20 cellular contexts compared by ENCODE assay signal in genomic region chr3:157147099-157147803, GRCh38. TPM values are rescaled to one million over a fixed set of nuclear protein-coding genes. Genes with fewer than 3 reads are reported as not detected.
DNase-seq lines count a peak whose midpoint lies in the region; ATAC-seq, FAIRE-seq and TF ChIP-seq lines count a peak whose summit lies in the region.
"Had no signal": no experiment of that assay in that cellular context is flagged by ENCODE, and none has a peak within 500 bp of the region (broad histone marks: within the 10 kb centered on the region; RNA-seq: fewer than 3 reads in every experiment).

No MANE protein-coding gene starts in this region.

- TF ChIP-seq CTCF in H1 (IDR thresholded peaks at IDR 0.05; ENCODE audit: control extremely low read depth in 1 of 3, insufficient read depth in 1 of 3, low read depth in 1 of 3, low read length in 3 of 3) (no peak), adrenal gland (IDR thresholded peaks at IDR 0.05) (no peak)

- H4K20me1 ChIP-seq in H1 (replicated peaks in 1 of 2; ENCODE audit: control insufficient read depth in 1 of 2, insufficient read depth in 2 of 2, low read length in 2 of 2), result peaks cover 4 to 7% of the 10 kb centered on the region in 2 experiments

- CTCF ChIA-PET in activated naive CD4-positive, alpha-beta T cell treated with anti-CD3 and anti-CD28 coated beads, Interleukin-2, amount 10 ng/mL, durations not matched to agents 7 days and 5 days (lab: Charles Lee), result interaction anchor here (1.0 kb wide), 1 partner anchor 10 kb away, joined by 8 read pairs; no protein-coding TSS in a partner anchor
- CTCF ChIA-PET in H1 (lab: Charles Lee; ENCODE audit: partially characterized antibody), result interaction anchor here (0.5 to 36.5 kb wide), 4 partner anchors 10 to 474 kb away, joined by 3 to 1014 read pairs (median 10); no protein-coding TSS in a partner anchor

- H3K27me3 Mint-ChIP-seq in activated naive CD4-positive, alpha-beta T cell treated with anti-CD3 and anti-CD28 coated beads, Interleukin-2, amount 50 U/mL, for 24 hours, result no peaks in the 10 kb centered on the region
- H3K27me3 Mint-ChIP-seq in activated naive CD4-positive, alpha-beta T cell treated with anti-CD3 and anti-CD28 coated beads, Interleukin-2, amount 10 ng/mL, durations not matched to agents 7 days and 5 days, result no peaks in the 10 kb centered on the region
- H3K27me3 Mint-ChIP-seq: T-cell had no signal

- no peaks in the 10 kb centered on the region for H3K9me3 ChIP-seq in H1 (ENCODE audit: insufficient read depth in 2 of 2, low read depth in 1 of 2, low read length in 1 of 2)
- no peaks in the 10 kb centered on the region for H3K9me3 ChIP-seq in adrenal gland (replicated peaks in 1 of 3)
- H3K9me3 ChIP-seq: gastroesophageal sphincter, sigmoid colon, stomach had no signal

- no peak overlapping the region for H2BK12ac ChIP-seq in H1 (ENCODE audit: low read depth, low read length)

- H3K36me3 Mint-ChIP-seq in activated naive CD4-positive, alpha-beta T cell treated with anti-CD3 and anti-CD28 coated beads, Interleukin-2, amount 50 U/mL, for 24 hours, result peaks cover 18% of the 10 kb centered on the region
- peaks cover 80% of the 10 kb centered on the region for H3K36me3 Mint-ChIP-seq in activated naive CD4-positive, alpha-beta T cell treated with anti-CD3 and anti-CD28 coated beads, Interleukin-2, amount 10 ng/mL, durations not matched to agents 7 days and 5 days
- peaks cover 100% of the 10 kb centered on the region for H3K36me3 Mint-ChIP-seq in stimulated activated effector memory CD8-positive, alpha-beta T cell treated with anti-CD3 and anti-CD28 coated beads, Interleukin-12 subunit alpha, Interleukin-12 subunit beta, amount 100 ng/mL, for 72 hours

- H3K9ac ChIP-seq in H1 (replicated peaks in 1 of 4; ENCODE audit: extremely low read depth in 1 of 4, low read depth in 3 of 4, low read length in 3 of 4), result no peak overlapping the region

- ATAC-seq in stimulated activated effector memory CD8-positive, alpha-beta T cell treated with anti-CD3 and anti-CD28 coated beads, Interleukin-12 subunit alpha, Interleukin-12 subunit beta, amount 100 ng/mL, for 72 hours, result no peak
- ATAC-seq: gastroesophageal sphincter had no signal

- 0 out of 4 replicates have a peak, but pooled peaks cover 0 to 4% of the 10 kb centered on the region in 2 experiments for H3K79me2 ChIP-seq in H1 (ENCODE audit: control insufficient read depth in 1 of 2, insufficient read depth in 2 of 2, low read length in 2 of 2)

- 0 out of 3 replicates have a peak, but pooled peaks of 1 of the 2 experiments have one; percentile 6 for TF ChIP-seq POLR2A in H1 (IDR thresholded peaks at IDR 0.05; ENCODE audit: control extremely low read depth in 1 of 2, low read depth in 2 of 2, low read length in 2 of 2)
- TF ChIP-seq POLR2A in adrenal gland (IDR thresholded peaks at IDR 0.05), result no peak

- no peaks in the 10 kb centered on the region for H3K79me1 ChIP-seq in H1 (ENCODE audit: low read depth, low read length)

- no peaks in the 10 kb centered on the region for H3K9me3 Mint-ChIP-seq in activated naive CD4-positive, alpha-beta T cell treated with anti-CD3 and anti-CD28 coated beads, Interleukin-2, amount 50 U/mL, for 24 hours
- no peaks in the 10 kb centered on the region for H3K9me3 Mint-ChIP-seq in activated naive CD4-positive, alpha-beta T cell treated with anti-CD3 and anti-CD28 coated beads, Interleukin-2, amount 10 ng/mL, durations not matched to agents 7 days and 5 days
- H3K9me3 Mint-ChIP-seq in stimulated activated effector memory CD8-positive, alpha-beta T cell treated with anti-CD3 and anti-CD28 coated beads, Interleukin-12 subunit alpha, Interleukin-12 subunit beta, amount 100 ng/mL, for 72 hours, result no peaks in the 10 kb centered on the region
- H3K9me3 Mint-ChIP-seq: T-cell had no signal

- no peak overlapping the region for H2BK5ac ChIP-seq in H1 (ENCODE audit: low read depth, low read length)

- no peak overlapping the region for H3K18ac ChIP-seq in H1 (ENCODE audit: extremely low read depth, low read length)

- no peak overlapping the region for H3K4me3 Mint-ChIP-seq in activated naive CD4-positive, alpha-beta T cell treated with anti-CD3 and anti-CD28 coated beads, Interleukin-2, amount 50 U/mL, for 24 hours
- H3K4me3 Mint-ChIP-seq in activated naive CD4-positive, alpha-beta T cell treated with anti-CD3 and anti-CD28 coated beads, Interleukin-2, amount 10 ng/mL, durations not matched to agents 7 days and 5 days, result no peak overlapping the region
- no peak overlapping the region for H3K4me3 Mint-ChIP-seq in stimulated activated effector memory CD8-positive, alpha-beta T cell treated with anti-CD3 and anti-CD28 coated beads, Interleukin-12 subunit alpha, Interleukin-12 subunit beta, amount 100 ng/mL, for 72 hours
- H3K4me3 Mint-ChIP-seq: T-cell had no signal

- no peaks in the 10 kb centered on the region for H3K27me3 ChIP-seq in H1 (replicated peaks in 1 of 4; ENCODE audit: control insufficient read depth in 3 of 4, extremely low read depth in 1 of 4, insufficient read depth in 3 of 4, low read length in 3 of 4)
- H3K27me3 ChIP-seq in adrenal gland, result no peaks in the 10 kb centered on the region
- H3K27me3 ChIP-seq: brain microvascular endothelial cell, gastroesophageal sphincter, sigmoid colon, stomach had no signal

- no peak for DNase-seq in activated naive CD4-positive, alpha-beta T cell treated with anti-CD3 and anti-CD28 coated beads, Interleukin-2, amount 10 ng/mL, durations not matched to agents 7 days and 5 days
- DNase-seq in NAMALWA (ENCODE audit: low spot score) (peak; percentile 52), H1 (ENCODE audit: low read depth in 1 of 2, low spot score in 2 of 2) (no peak), GM19239 (ENCODE audit: insufficient read length, low spot score) (no peak), GDM1 (lab: John Stamatoyannopoulos, UW) (no peak), adrenal gland (no peak)
- DNase-seq in stimulated activated effector memory CD8-positive, alpha-beta T cell treated with anti-CD3 and anti-CD28 coated beads, Interleukin-12 subunit alpha, Interleukin-12 subunit beta, amount 100 ng/mL, for 72 hours (ENCODE audit: low spot score in 2 of 2), result no peak
- DNase-seq: activated gamma-delta T cell, brain microvascular endothelial cell, dermis blood vessel endothelial cell, Karpas-422, NCI-H1092 treated with DMSO at 0.1 percent for 48 hours, NCI-H2081, NCI-H510A, sigmoid colon, stomach, T-cell had no signal

- peaks cover 28 to 79% (median 57%) of the 10 kb centered on the region in 4 experiments for H3K36me3 ChIP-seq in H1 (ENCODE audit: control insufficient read depth in 2 of 4, insufficient read depth in 4 of 4, low read length in 3 of 4)
- peaks cover 0 to 93% of the 10 kb centered on the region in 2 donors for H3K36me3 ChIP-seq in adrenal gland (replicated peaks in 1 of 2)

- H2BK15ac ChIP-seq in H1 (ENCODE audit: low read length), result no peak overlapping the region

- H3K27ac ChIP-seq in H1 (ENCODE audit: low read depth, low read length) (no peak overlapping the region), adrenal gland (no peak overlapping the region)
- H3K27ac ChIP-seq: brain microvascular endothelial cell, gastroesophageal sphincter, sigmoid colon, stomach, VCaP had no signal

- H3K14ac ChIP-seq in H1 (ENCODE audit: insufficient read length), result no peak overlapping the region

- peak overlapping the region; percentile 62 for H3K27ac Mint-ChIP-seq in activated naive CD4-positive, alpha-beta T cell treated with anti-CD3 and anti-CD28 coated beads, Interleukin-2, amount 50 U/mL, for 24 hours
- H3K27ac Mint-ChIP-seq in activated naive CD4-positive, alpha-beta T cell treated with anti-CD3 and anti-CD28 coated beads, Interleukin-2, amount 10 ng/mL, durations not matched to agents 7 days and 5 days, result no peak overlapping the region
- peak overlapping the region; percentile 69 for H3K27ac Mint-ChIP-seq in stimulated activated effector memory CD8-positive, alpha-beta T cell treated with anti-CD3 and anti-CD28 coated beads, Interleukin-12 subunit alpha, Interleukin-12 subunit beta, amount 100 ng/mL, for 72 hours

- no peaks in the 10 kb centered on the region for H3K23me2 ChIP-seq in H1 (ENCODE audit: low read depth, low read length)

- no peak overlapping the region for H4K91ac ChIP-seq in H1 (replicated peaks; ENCODE audit: insufficient read length, low read length)

- POLR2A ChIA-PET in H1 (lab: Charles Lee; ENCODE audit: partially characterized antibody), result interaction anchor here (0.6 to 7.4 kb wide), 9 partner anchors 8 to 1015 kb away, joined by 3 to 50 read pairs (median 5); partner anchors contain the start of gene CCNL1

- H2AFZ ChIP-seq in H1 (ENCODE audit: low read length), result no peak overlapping the region

- no peak overlapping the region for H4K8ac ChIP-seq in H1 (ENCODE audit: extremely low read depth, insufficient read depth, low read length)

- FAIRE-seq in H1 (lab: Jason Lieb, UNC) (no peak), GM19239 (lab: Jason Lieb, UNC) (no peak)

- H3K4me1 Mint-ChIP-seq in activated naive CD4-positive, alpha-beta T cell treated with anti-CD3 and anti-CD28 coated beads, Interleukin-2, amount 50 U/mL, for 24 hours, result peaks cover 37% of the 10 kb centered on the region
- H3K4me1 Mint-ChIP-seq in activated naive CD4-positive, alpha-beta T cell treated with anti-CD3 and anti-CD28 coated beads, Interleukin-2, amount 10 ng/mL, durations not matched to agents 7 days and 5 days, result peaks cover 37% of the 10 kb centered on the region
- peaks cover 21% of the 10 kb centered on the region for H3K4me1 Mint-ChIP-seq in stimulated activated effector memory CD8-positive, alpha-beta T cell treated with anti-CD3 and anti-CD28 coated beads, Interleukin-12 subunit alpha, Interleukin-12 subunit beta, amount 100 ng/mL, for 72 hours

- no peaks in the 10 kb centered on the region for H3K4me1 ChIP-seq in H1 (replicated peaks in 1 of 4; ENCODE audit: control insufficient read depth in 3 of 4, insufficient read depth in 4 of 4, low read length in 3 of 4)
- H3K4me1 ChIP-seq in adrenal gland (replicated peaks in 1 of 2), result no peaks in the 10 kb centered on the region
- H3K4me1 ChIP-seq: sigmoid colon had no signal

- H2AK5ac ChIP-seq in H1 (ENCODE audit: low read depth, low read length), result no peak overlapping the region

- H3K4ac ChIP-seq in H1 (replicated peaks; ENCODE audit: insufficient read length, low read depth, low read length), result no peak overlapping the region

- no peak overlapping the region for H4K5ac ChIP-seq in H1 (ENCODE audit: insufficient read length, low read depth, low read length)

- H3K56ac ChIP-seq in H1 (replicated peaks; ENCODE audit: insufficient read length, low read depth, low read length), result no peak overlapping the region

- intact Hi-C loops in adrenal gland (cut with DNase I), result no loop called here

- WGBS in H1 (ENCODE audit: extremely low coverage in 1 of 2, insufficient coverage in 1 of 2, insufficient read length in 1 of 2, insufficient replicate concordance in 2 of 2, low coverage in 1 of 2, low lambda C conversion rate in 2 of 2, missing lambda C conversion rate in 1 of 2), 2 experiments, result 91% methylated on average over 5 of the region's 5 CpGs; no CpG with 5 or more reads in 1 of the 2 experiments
- 93 to 95% (median 94%) methylated on average over 5 of the region's 5 CpGs for WGBS in adrenal gland, 4 donors

- H3K4me3 ChIP-seq in H1 (ENCODE audit: extremely low read depth in 1 of 4, insufficient read depth in 2 of 4, low read depth in 3 of 4, low read length in 4 of 4), result no peak overlapping the region
- no peak overlapping the region for H3K4me3 ChIP-seq in adrenal gland
- H3K4me3 ChIP-seq: gastroesophageal sphincter, sigmoid colon, stomach had no signal

- no peak overlapping the region for H2BK20ac ChIP-seq in H1 (ENCODE audit: low read length)

- H3K4me2 ChIP-seq in H1 (ENCODE audit: insufficient read depth in 1 of 2, low read depth in 2 of 2, low read length in 2 of 2), result no peak overlapping the region

- no peak for TF ChIP-seq EP300 in H1 (IDR thresholded peaks at IDR 0.05; ENCODE audit: borderline replicate concordance in 1 of 2, low read depth in 2 of 2, low read length in 2 of 2)

- TF ChIP-seq RAD21 in H1 (IDR thresholded peaks at IDR 0.05 in 1 of 2, conservative IDR thresholded peaks at IDR 0.05 in 1 of 2; ENCODE audit: low read depth in 2 of 2, low read length in 2 of 2), result no peak

- no peak overlapping the region for H3K23ac ChIP-seq in H1 (ENCODE audit: insufficient read length)

- H2BK120ac ChIP-seq in H1 (replicated peaks; ENCODE audit: low read depth, low read length), result no peak overlapping the region

RNA-seq across cellular contexts. Expression of gene CCNL1, which starts 12.7 kb away (rescaled TPM):
- total RNA-seq in H1 (2021; fragmentation: NEBNext Ultra II Directional; extraction: Animal tissue kit (Norgen Biotek cat#: 25700)), result 61.2 and 68.6 TPM in 2 replicates
- polyA plus RNA-seq in H1 (2011; rRNA removed) (64.5 and 87.6 TPM in 2 replicates), adrenal gland (100 to 1,000 TPM in 1 of 3 donors, 10 to 100 TPM in 2; 67.0 to 200 (median 97.9) TPM)
- 68.4 TPM for polyA plus RNA-seq in H1 (2011; cell fraction: cytosol; rRNA removed)
- 330 TPM for polyA plus RNA-seq in H1 (2011; cell fraction: nucleus; rRNA removed)
- 40.6 to 54.1 TPM (median 46.0 TPM) in 4 replicates for polyA plus RNA-seq in H1 (2012, experiment 1 of 2)
- 3.7 TPM for polyA plus RNA-seq in H1 (2012, experiment 2 of 2)
- 82.9 TPM for polyA plus RNA-seq in H1 (2013, experiment 1 of 2)
- 66.2 TPM for polyA plus RNA-seq in H1 (2013, experiment 2 of 2)
- 76.1 and 90.5 TPM in 2 replicates for polyA minus RNA-seq in H1 (2011; rRNA and poly(A)+ RNA removed)
- 78.8 TPM for polyA minus RNA-seq in H1 (2011; cell fraction: cytosol; rRNA and poly(A)+ RNA removed)
- 499 TPM for polyA minus RNA-seq in H1 (2011; cell fraction: nucleus; rRNA and poly(A)+ RNA removed)
- 100 to 1,000 TPM in 4 of 8 donors, 10 to 100 TPM in 4; 50.1 to 223 (median 96.7) TPM for total RNA-seq in adrenal gland
